In genomic region chr14:75315143-75315542, GRCh38 we compare ENCODE assay signal across 12 cellular contexts. TPM values are rescaled to one million over a fixed set of nuclear protein-coding genes. Genes with fewer than 3 reads are reported as not detected.
A peak's percentile ranks its signal among the peaks of the same experiment; 100 is the strongest.
DNase-seq lines count a peak whose midpoint lies in the region; ATAC-seq and TF ChIP-seq lines count a peak whose summit lies in the region.
"Had no signal": no experiment of that assay in that cellular context is flagged by ENCODE, and none has a peak within 500 bp of the region (broad histone marks: within the 10 kb centered on the region; RNA-seq: fewer than 3 reads in every experiment).

No MANE protein-coding gene starts in this region.

- no peak for ATAC-seq in GM21360 (IDR thresholded peaks at IDR 0.05; ENCODE audit: unreplicated experiment)

- TF ChIP-seq CTCF in left ventricle myocardium inferior (IDR thresholded peaks at IDR 0.05; ENCODE audit: borderline replicate concordance): no peak

- H2AK5ac ChIP-seq in trophoblast cell (ENCODE audit: low read length): no peak overlapping the region

- H3K27me3 ChIP-seq in left ventricle myocardium inferior (ENCODE audit: low read depth) (no peaks in the 10 kb centered on the region), subcutaneous abdominal adipose tissue (ENCODE audit: control insufficient read depth in 5 of 5, insufficient read depth in 4 of 5, low read length in 5 of 5) (no peaks in the 10 kb centered on the region), trophoblast cell (ENCODE audit: insufficient read depth, low read length) (no peaks in the 10 kb centered on the region)
- H3K27me3 ChIP-seq: tibial nerve had no signal

- no peak overlapping the region for H4K91ac ChIP-seq in trophoblast cell (ENCODE audit: low read depth, low read length)

- no peak overlapping the region for H3K4me2 ChIP-seq in trophoblast cell (ENCODE audit: low read length)

- H4K12ac ChIP-seq in trophoblast cell (ENCODE audit: low read depth, low read length): no peak overlapping the region

- H3K27ac ChIP-seq in left ventricle myocardium inferior (replicated peaks): peak overlapping the region; percentile 59
- peak overlapping the region; percentile 42 for H3K27ac ChIP-seq in subcutaneous abdominal adipose tissue (ENCODE audit: low read depth, low read length)
- no peak overlapping the region for H3K27ac ChIP-seq in trophoblast cell (ENCODE audit: low read depth, low read length)

- DNase-seq in NCI-H1105 treated with DMSO at 0.1 percent for 48 hours (lab: John Stamatoyannopoulos, UW) (peak; percentile 9), NCI-H1105 (lab: John Stamatoyannopoulos, UW) (no peak), amniotic epithelial cell (ENCODE audit: low read depth) (peak; percentile 52), left ventricle myocardium inferior (no peak), NCI-H82 treated with DMSO at 0.1 percent for 48 hours (lab: John Stamatoyannopoulos, UW; ENCODE audit: unreplicated experiment) (no peak), trophoblast cell (no peak)
- DNase-seq: 8988T, endodermal cell, NCI-H2171 had no signal

- no peak overlapping the region for H3K14ac ChIP-seq in trophoblast cell (ENCODE audit: low read length)

- no peak overlapping the region for H2BK120ac ChIP-seq in trophoblast cell (ENCODE audit: insufficient read depth, low read length, poor library complexity)

- H2AFZ ChIP-seq in trophoblast cell (ENCODE audit: insufficient read depth, low read length, poor library complexity): no peak overlapping the region

- peaks cover 3% of the 10 kb centered on the region for H3K79me1 ChIP-seq in trophoblast cell (ENCODE audit: low read length)

- H4K8ac ChIP-seq in trophoblast cell (ENCODE audit: low read depth, low read length): no peak overlapping the region

- intact Hi-C loops in left ventricle myocardium inferior (cut with micrococcal nuclease): no loop called here

- H3K18ac ChIP-seq in trophoblast cell (ENCODE audit: low read length): no peak overlapping the region

- no peaks in the 10 kb centered on the region for H3K79me2 ChIP-seq in trophoblast cell (ENCODE audit: control insufficient read depth, insufficient read depth, low read length, poor library complexity)

- H2BK12ac ChIP-seq in trophoblast cell (ENCODE audit: low read length): no peak overlapping the region

- H3K4me1 ChIP-seq in left ventricle myocardium inferior (peaks cover 37% of the 10 kb centered on the region), subcutaneous abdominal adipose tissue (ENCODE audit: control insufficient read depth in 5 of 5, insufficient read depth in 5 of 5, low read length in 5 of 5) (peaks cover 5 to 34% (median 32%) of the 10 kb centered on the region in 5 donors), trophoblast cell (ENCODE audit: control insufficient read depth in 1 of 2, insufficient read depth in 2 of 2, low read length in 2 of 2) (peaks cover 4 to 8% of the 10 kb centered on the region in 2 experiments)

- no peak overlapping the region for H2BK5ac ChIP-seq in trophoblast cell (ENCODE audit: low read depth, low read length, poor library complexity)

- no peak overlapping the region for H3K23ac ChIP-seq in trophoblast cell (ENCODE audit: low read length)

- H3K9me3 ChIP-seq in left ventricle myocardium inferior (replicated peaks): no peaks in the 10 kb centered on the region
- peaks cover 0 to 2% (median 0%) of the 10 kb centered on the region in 5 donors for H3K9me3 ChIP-seq in subcutaneous abdominal adipose tissue (ENCODE audit: control insufficient read depth in 5 of 5, low read length in 5 of 5)
- no peaks in the 10 kb centered on the region for H3K9me3 ChIP-seq in trophoblast cell (ENCODE audit: insufficient read depth, low read depth, low read length)
- H3K9me3 ChIP-seq: tibial nerve had no signal

- H3K4me3 ChIP-seq in left ventricle myocardium inferior: peak overlapping the region; percentile 31
- peak overlapping the region in 4 of 5 donors; percentile 27 to 45 (median 30) for H3K4me3 ChIP-seq in subcutaneous abdominal adipose tissue (ENCODE audit: low read depth in 1 of 5, low read length in 5 of 5)
- H3K4me3 ChIP-seq in trophoblast cell (ENCODE audit: low read depth, low read length): no peak overlapping the region
- H3K4me3 ChIP-seq: tibial nerve had no signal

- H3K36me3 ChIP-seq in left ventricle myocardium inferior: no peaks in the 10 kb centered on the region
- no peaks in the 10 kb centered on the region for H3K36me3 ChIP-seq in subcutaneous abdominal adipose tissue (ENCODE audit: control insufficient read depth in 5 of 5, insufficient read depth in 5 of 5, low read length in 5 of 5)
- no peaks in the 10 kb centered on the region for H3K36me3 ChIP-seq in trophoblast cell (ENCODE audit: control insufficient read depth in 1 of 2, insufficient read depth in 2 of 2, low read length in 2 of 2)
- H3K36me3 ChIP-seq: tibial nerve had no signal

- H3K4ac ChIP-seq in trophoblast cell (ENCODE audit: low read depth, low read length): no peak overlapping the region

- H3K9ac ChIP-seq in subcutaneous abdominal adipose tissue (ENCODE audit: low read length in 5 of 5) (peak overlapping the region; percentile 10 to 56 (median 44)), trophoblast cell (ENCODE audit: low read length) (no peak overlapping the region)

- no CpG with 5 or more reads among the region's 4 CpGs for WGBS in trophoblast cell (ENCODE audit: extremely low coverage, insufficient coverage, insufficient read length)

RNA-seq across cellular contexts. Expression of gene FOS, which starts 36.5 kb away (rescaled TPM):
- total RNA-seq in left ventricle myocardium inferior: 9.7 TPM
- 26.6 and 30.7 TPM in 2 replicates for polyA plus RNA-seq in trophoblast cell (2013)

Comparison
In these comparisons a context has a peak if more than half of its experiments do, and no peak if none do; other contexts are left out.
1. DNase-seq: peak in NCI-H1105 treated with DMSO at 0.1 percent for 48 hours (single experiment) and amniotic epithelial cell (single experiment); none in NCI-H1105 (single experiment), left ventricle myocardium inferior (single experiment), NCI-H82 treated with DMSO at 0.1 percent for 48 hours (single experiment) and trophoblast cell (0 of 2).